In genomic region chr3:29827756-29828155, GRCh38 we compare ENCODE assay signal across 19 cellular contexts.
DNase-seq lines count a peak whose midpoint lies in the region; ATAC-seq and TF ChIP-seq lines count a peak whose summit lies in the region.
"Had no signal": no experiment of that assay in that cellular context is flagged by ENCODE, and none has a peak within 500 bp of the region (broad histone marks: within the 10 kb centered on the region; RNA-seq: fewer than 3 reads in every experiment).

No MANE protein-coding gene starts in this region.

- DNase-seq in HCEC 1CT (peak; percentile 29), astrocyte of the hippocampus (ENCODE audit: low read depth, low spot score) (peak; percentile 20), fibroblast of pulmonary artery (ENCODE audit: low read depth) (peak; percentile 33), renal cortical epithelial cell (ENCODE audit: low read depth) (peak; percentile 74), T-helper 1 cell (no peak)
- DNase-seq: CD8-positive, alpha-beta T cell; DMS79 treated with DMSO at 0.1 percent for 48 hours; GDM1; H7; NCI-H1417; NCI-H1930; NCI-H446; NCI-H69; SIG-M5 had no signal

- TF ChIP-seq CTCF in fibroblast of pulmonary artery (IDR thresholded peaks at IDR 0.05; ENCODE audit: low read length, missing control alignments), result no peak

- H3K4me3 ChIP-seq in fibroblast of pulmonary artery (replicated peaks; ENCODE audit: low read depth, low read length), result no peak overlapping the region
- H3K4me3 ChIP-seq: BLaER1, GM12878 had no signal

- ATAC-seq in GM21390 (IDR thresholded peaks at IDR 0.05; ENCODE audit: unreplicated experiment), result no peak
- no peak for ATAC-seq in HG02588 (IDR thresholded peaks at IDR 0.05; ENCODE audit: unreplicated experiment)
- ATAC-seq in GM21423 (IDR thresholded peaks at IDR 0.05; ENCODE audit: unreplicated experiment), result no peak
- ATAC-seq: CD8-positive, alpha-beta T cell; GM12878 had no signal

Comparison
In these comparisons a context has a peak if more than half of its experiments do, and no peak if none do; other contexts are left out.
1. DNase-seq: peak in HCEC 1CT (single experiment), astrocyte of the hippocampus (single experiment), fibroblast of pulmonary artery (single experiment) and renal cortical epithelial cell (single experiment); none in T-helper 1 cell (0 of 5).